24 cellular contexts compared by ENCODE assay signal in the genomic region with DNA sequence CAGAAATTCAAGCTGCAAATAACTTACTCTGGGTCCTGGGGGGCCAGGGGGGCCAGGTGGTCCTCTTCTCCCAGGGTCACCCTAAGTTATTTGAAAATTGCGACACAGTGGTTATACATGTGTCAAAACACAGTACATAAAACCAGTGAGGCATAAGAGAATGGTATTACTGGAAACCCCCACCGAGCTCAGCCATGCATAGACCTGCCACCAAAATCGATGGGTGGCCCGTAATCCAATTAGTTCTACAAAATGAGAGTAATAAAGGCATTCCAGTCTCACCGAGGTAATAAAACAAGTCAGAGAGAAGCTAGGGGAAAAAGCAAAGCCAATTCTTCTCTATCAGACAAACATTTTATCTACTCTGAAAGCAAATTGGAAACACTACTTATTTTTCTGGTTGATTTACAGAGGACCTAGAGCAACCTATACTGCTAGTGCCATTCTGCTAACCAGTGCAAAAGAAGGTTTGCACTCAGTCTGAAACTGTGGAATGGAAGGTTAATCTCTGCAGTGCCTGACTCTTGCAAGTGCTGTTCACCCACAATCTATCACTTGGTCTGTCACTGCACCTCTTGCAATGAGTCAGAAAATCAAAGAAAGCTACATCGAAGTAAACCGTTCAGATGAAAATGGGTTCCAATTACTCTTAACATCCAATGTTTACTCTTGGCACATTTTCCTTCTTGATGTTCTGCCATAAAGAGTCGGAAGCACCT. TPM values are rescaled to one million over a fixed set of nuclear protein-coding genes. Genes with fewer than 3 reads are reported as not detected.
A peak's percentile ranks its signal among the peaks of the same experiment; 100 is the strongest.
DNase-seq lines count a peak whose midpoint lies in the region; ATAC-seq and TF ChIP-seq lines count a peak whose summit lies in the region.
"Had no signal": no experiment of that assay in that cellular context is flagged by ENCODE, and none has a peak within 500 bp of the region (broad histone marks: within the 10 kb centered on the region; RNA-seq: fewer than 3 reads in every experiment).

No MANE protein-coding gene starts in this region.

- H3K9me3 ChIP-seq in WERI-Rb-1 (ENCODE audit: severe bottlenecking) = peaks cover 3% of the 10 kb centered on the region
- H3K9me3 ChIP-seq: heart right ventricle had no signal

- TF ChIP-seq CTCF in WERI-Rb-1 (IDR thresholded peaks at IDR 0.05; ENCODE audit: low read depth, low read length) = no peak

- H3K36me3 Mint-ChIP-seq in naive B cell = no peaks in the 10 kb centered on the region
- H3K36me3 Mint-ChIP-seq: CD4-positive, alpha-beta memory T cell; natural killer cell treated with Interleukin-12 subunit alpha and Interleukin-12 subunit beta and Interleukin-15 and Interleukin-18, amount 100 ng/mL, for 72 hours had no signal

- no peaks in the 10 kb centered on the region for H3K36me3 ChIP-seq in WERI-Rb-1
- H3K36me3 ChIP-seq: heart right ventricle had no signal

- H3K9me3 Mint-ChIP-seq in naive B cell = peaks cover 0 to 10% (median 3%) of the 10 kb centered on the region in 7 donors
- H3K9me3 Mint-ChIP-seq: activated CD4-positive, alpha-beta T cell treated with anti-CD3 and anti-CD28 coated beads, Interleukin-2, amount 10 ng/mL, durations not matched to agents 24 days and 14 days had no signal

- peaks cover 20 to 24% (median 23%) of the 10 kb centered on the region in 3 donors for H3K27me3 Mint-ChIP-seq in naive B cell
- H3K27me3 Mint-ChIP-seq: natural killer cell treated with Interleukin-12 subunit alpha and Interleukin-12 subunit beta and Interleukin-15 and Interleukin-18, amount 100 ng/mL, for 72 hours had no signal

- in situ Hi-C loops in G401 (cut with HindIII; ENCODE audit: low sequenced_read_pairs) = no loop called here

- DNase-seq in G401 (ENCODE audit: low spot score) (peak; percentile 59), WERI-Rb-1 (peak; percentile 46), naive B cell (no peak), cerebellar nuclear complex (lab: John Stamatoyannopoulos, UW) (no peak), anterior cingulate cortex (lab: John Stamatoyannopoulos, UW) (no peak), NCI-H2196 (lab: John Stamatoyannopoulos, UW; ENCODE audit: unreplicated experiment) (no peak)
- DNase-seq: activated CD4-positive, alpha-beta T cell treated with anti-CD3 and anti-CD28 coated beads, Interleukin-2, amount 10 ng/mL, durations not matched to agents 24 days and 14 days; activated CD8-positive, alpha-beta memory T cell treated with anti-CD3 and anti-CD28 coated beads, Interleukin-2, amount 50 U/mL, for 4 hours; amygdala; CD4-positive, alpha-beta memory T cell; DMS79; HCEC 1CT; heart right ventricle; islet precursor cell; mesenchymal stem cell; NK-92 treated with Interleukin-12 subunit alpha and Interleukin-12 subunit beta, amount 100 ng/mL, for 24 hours; stimulated activated naive CD8-positive, alpha-beta T cell treated with anti-CD3 and anti-CD28 coated beads, Interleukin-15, Interleukin-2, amounts not matched to agents 100 U/mL and 50 U/mL, for 24 hours; SW 1271; trophoblast cell had no signal

- peak; percentile 59 for ATAC-seq in HG02759 (IDR thresholded peaks at IDR 0.05; ENCODE audit: unreplicated experiment)
- ATAC-seq in naive B cell (ENCODE audit: low read depth in 2 of 2) = peak; percentile 41 to 55
- ATAC-seq in HG02763 (IDR thresholded peaks at IDR 0.05; ENCODE audit: unreplicated experiment) = no peak
- ATAC-seq: heart right ventricle; natural killer cell treated with Interleukin-12 subunit alpha and Interleukin-12 subunit beta and Interleukin-15 and Interleukin-18, amount 100 ng/mL, for 72 hours; stimulated activated naive CD8-positive, alpha-beta T cell treated with anti-CD3 and anti-CD28 coated beads, Interleukin-15, Interleukin-2, amounts not matched to agents 100 U/mL and 50 U/mL, for 24 hours had no signal

- no peaks in the 10 kb centered on the region for H3K27me3 ChIP-seq in WERI-Rb-1 (ENCODE audit: insufficient read depth, low read depth, severe bottlenecking)
- H3K27me3 ChIP-seq: heart right ventricle had no signal

- H3K27ac Mint-ChIP-seq in naive B cell = peak overlapping the region in 1 of 6 donors; percentile 72
- H3K27ac Mint-ChIP-seq: activated CD4-positive, alpha-beta T cell treated with anti-CD3 and anti-CD28 coated beads, Interleukin-2, amount 10 ng/mL, durations not matched to agents 24 days and 14 days; CD4-positive, alpha-beta memory T cell; natural killer cell treated with Interleukin-12 subunit alpha and Interleukin-12 subunit beta and Interleukin-15 and Interleukin-18, amount 100 ng/mL, for 72 hours had no signal

- H3K4me3 ChIP-seq in WERI-Rb-1 (ENCODE audit: low read depth, low read length) = no peak overlapping the region
- H3K4me3 ChIP-seq: heart right ventricle had no signal

- H3K4me3 Mint-ChIP-seq in naive B cell = no peak overlapping the region
- H3K4me3 Mint-ChIP-seq: activated CD4-positive, alpha-beta T cell treated with anti-CD3 and anti-CD28 coated beads, Interleukin-2, amount 10 ng/mL, durations not matched to agents 24 days and 14 days; CD4-positive, alpha-beta memory T cell; natural killer cell treated with Interleukin-12 subunit alpha and Interleukin-12 subunit beta and Interleukin-15 and Interleukin-18, amount 100 ng/mL, for 72 hours had no signal

- H3K27ac ChIP-seq in WERI-Rb-1 = no peak overlapping the region
- H3K27ac ChIP-seq: heart right ventricle had no signal

- H3K4me1 Mint-ChIP-seq in naive B cell = peaks cover 0 to 4% (median 0%) of the 10 kb centered on the region in 3 donors
- H3K4me1 Mint-ChIP-seq: activated CD4-positive, alpha-beta T cell treated with anti-CD3 and anti-CD28 coated beads, Interleukin-2, amount 10 ng/mL, durations not matched to agents 24 days and 14 days; CD4-positive, alpha-beta memory T cell had no signal

RNA-seq across cellular contexts. Expression of a gene that starts 32.4 kb away (rescaled TPM):
- 16.5 and 24.1 TPM in 2 replicates for total RNA-seq in G401 (2014; rRNA removed; shearing (Covaris generic))
- under 1 TPM in 1 of 6 donors, not detected in 5; 0.12 TPM for polyA plus RNA-seq in naive B cell (ENCODE audit: low read depth in 6 of 6)
- total RNA-seq: activated CD4-positive, alpha-beta T cell treated with anti-CD3 and anti-CD28 coated beads, Interleukin-2, amount 10 ng/mL, durations not matched to agents 24 days and 14 days; CD4-positive, alpha-beta memory T cell; fibroblast of lung; natural killer cell treated with Interleukin-12 subunit alpha and Interleukin-12 subunit beta and Interleukin-15 and Interleukin-18, amount 100 ng/mL, for 72 hours had no signal
- polyA plus RNA-seq: AG04450; CD4-positive, alpha-beta memory T cell; fibroblast of lung had no signal

Comparison
In these comparisons a context has a peak if more than half of its experiments do, and no peak if none do; other contexts are left out.
1. DNase-seq: peak in G401 (single experiment) and WERI-Rb-1 (single experiment); none in naive B cell (single experiment), cerebellar nuclear complex (0 of 2), anterior cingulate cortex (0 of 58) and NCI-H2196 (single experiment).